ENCODE assay signal across 8 cellular contexts in the genomic region with DNA sequence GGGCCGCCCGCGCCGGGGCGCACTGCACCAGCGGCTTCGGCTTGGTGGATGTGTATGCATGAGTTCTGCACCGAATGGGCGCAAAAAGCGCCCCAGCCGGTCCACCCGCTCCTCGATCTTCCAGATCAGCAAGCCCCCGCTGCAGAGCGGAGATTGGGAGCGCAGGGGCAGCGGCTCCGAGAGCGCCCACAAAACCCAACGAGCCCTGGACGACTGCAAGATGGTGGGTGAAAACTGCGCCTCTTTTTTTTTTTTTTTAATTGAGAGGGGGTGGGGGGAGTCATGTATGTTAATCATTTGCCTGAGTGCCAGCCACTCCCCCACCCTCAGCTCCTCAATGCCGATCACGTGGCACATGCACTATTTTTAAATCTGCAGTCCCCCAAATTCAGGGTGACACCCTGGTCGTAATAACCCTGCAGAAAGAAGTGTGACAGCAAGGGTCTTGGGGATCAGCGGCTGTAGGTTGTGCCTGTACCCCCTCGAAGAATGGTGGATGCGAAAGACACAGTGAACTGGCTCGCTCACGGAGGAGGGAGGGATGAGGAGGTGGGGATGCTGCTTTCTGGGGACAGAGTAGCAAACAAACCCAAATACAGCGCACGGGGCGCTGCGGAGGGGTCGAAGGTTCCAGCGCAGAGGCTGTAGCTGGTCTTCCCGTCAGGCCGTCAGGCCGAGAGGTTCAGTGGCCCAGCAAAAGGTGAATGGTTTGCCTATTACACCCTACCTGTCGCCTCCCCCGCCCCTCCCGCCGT. TPM values are rescaled to one million over a fixed set of nuclear protein-coding genes. Genes with fewer than 3 reads are reported as not detected.
DNase-seq lines count a peak whose midpoint lies in the region; ATAC-seq and TF ChIP-seq lines count a peak whose summit lies in the region.

No MANE protein-coding gene starts in this region.

- peaks cover 64% of the 10 kb centered on the region for H3K27me3 ChIP-seq in adipocyte (replicated peaks; ENCODE audit: control insufficient read depth, insufficient read depth, low read length)
- no peaks in the 10 kb centered on the region for H3K27me3 ChIP-seq in right atrium auricular region
- H3K27me3 ChIP-seq in rectal smooth muscle tissue (ENCODE audit: control insufficient read depth, insufficient read depth, low read length) = no peaks in the 10 kb centered on the region

- no peak for ATAC-seq in activated CD4-positive, CD25-positive, alpha-beta regulatory T cell treated with anti-CD3 and anti-CD28 coated beads, Interleukin-2, amount 50 U/mL, for 24 hours
- ATAC-seq in GM18519 (IDR thresholded peaks at IDR 0.05; ENCODE audit: low FRiP score, unreplicated experiment) = no peak

- H3K4me1 ChIP-seq in adipocyte (ENCODE audit: control insufficient read depth, insufficient read depth, low read length) = peaks cover 4% of the 10 kb centered on the region
- peaks cover 0 to 5% of the 10 kb centered on the region in 2 donors for H3K4me1 ChIP-seq in right atrium auricular region
- no peaks in the 10 kb centered on the region for H3K4me1 ChIP-seq in rectal smooth muscle tissue (ENCODE audit: control insufficient read depth, insufficient read depth, low read length)

- no peak overlapping the region for H3K9ac ChIP-seq in adipocyte (ENCODE audit: low read length)
- no peak overlapping the region for H3K9ac ChIP-seq in rectal smooth muscle tissue (ENCODE audit: low read length)

- H3K4me3 Mint-ChIP-seq in immature natural killer cell = no peak overlapping the region

- peaks cover 5 to 15% (median 9%) of the 10 kb centered on the region in 3 donors for H3K27me3 Mint-ChIP-seq in immature natural killer cell (ENCODE audit: low read depth in 3 of 3)

- H3K36me3 ChIP-seq in adipocyte (ENCODE audit: control insufficient read depth, insufficient read depth, low read length, severe bottlenecking) = no peaks in the 10 kb centered on the region
- H3K36me3 ChIP-seq in right atrium auricular region = no peaks in the 10 kb centered on the region
- no peaks in the 10 kb centered on the region for H3K36me3 ChIP-seq in rectal smooth muscle tissue (ENCODE audit: control insufficient read depth, insufficient read depth, low read length)

- H3K9me3 ChIP-seq in adipocyte (ENCODE audit: control insufficient read depth, low read length) (no peaks in the 10 kb centered on the region), right atrium auricular region (no peaks in the 10 kb centered on the region)

- H3K27ac Mint-ChIP-seq in immature natural killer cell = no peak overlapping the region

- H3K9me3 Mint-ChIP-seq in immature natural killer cell = peaks cover 5 to 19% (median 9%) of the 10 kb centered on the region in 6 donors

- peak overlapping the region; percentile 59 to 68 for H3K27ac ChIP-seq in right atrium auricular region
- no peak overlapping the region for H3K27ac ChIP-seq in rectal smooth muscle tissue (ENCODE audit: low read depth, low read length)

- TF ChIP-seq CTCF in right atrium auricular region (IDR thresholded peaks at IDR 0.05) = no peak

- H3K4me1 Mint-ChIP-seq in immature natural killer cell = no peaks in the 10 kb centered on the region

- H3K4me3 ChIP-seq in GM08714 (ENCODE audit: low read length) = peak overlapping the region; percentile 22; the same call in 1 of the 2 replicates
- H3K4me3 ChIP-seq in adipocyte (ENCODE audit: low read length) = peak overlapping the region; percentile 81
- peak overlapping the region; percentile 56 to 64 for H3K4me3 ChIP-seq in right atrium auricular region
- peak overlapping the region; percentile 65 for H3K4me3 ChIP-seq in rectal smooth muscle tissue (ENCODE audit: low read length)

- peaks cover 0 to 4% (median 0%) of the 10 kb centered on the region in 3 donors for H3K36me3 Mint-ChIP-seq in immature natural killer cell

- DNase-seq in adipocyte (ENCODE audit: low read depth) (no peak), right atrium auricular region (ENCODE audit: low spot score) (no peak), immature natural killer cell (no peak)
- no peak for DNase-seq in stimulated activated CD4-positive, alpha-beta T cell treated with anti-CD3 and anti-CD28 coated beads, Interleukin-4, amount 100 ng/mL, for 4 hours

RNA-seq across cellular contexts. Expression of gene RGS7BP, which starts 0.9 kb away (rescaled TPM):
- total RNA-seq in right atrium auricular region = 1 to 10 TPM; 2.4 to 3.6 TPM
- not detected for polyA plus RNA-seq in immature natural killer cell

Comparison
In these comparisons a context has a peak if more than half of its experiments do, and no peak if none do; other contexts are left out.
1. H3K4me3 ChIP-seq: peak in every context shown above with its lines; median percentile 81 in adipocyte; 65 in rectal smooth muscle tissue; 60 in right atrium auricular region; 22 in GM08714.